Comparison of ENCODE assay signal across 13 cellular contexts in the genomic region with DNA sequence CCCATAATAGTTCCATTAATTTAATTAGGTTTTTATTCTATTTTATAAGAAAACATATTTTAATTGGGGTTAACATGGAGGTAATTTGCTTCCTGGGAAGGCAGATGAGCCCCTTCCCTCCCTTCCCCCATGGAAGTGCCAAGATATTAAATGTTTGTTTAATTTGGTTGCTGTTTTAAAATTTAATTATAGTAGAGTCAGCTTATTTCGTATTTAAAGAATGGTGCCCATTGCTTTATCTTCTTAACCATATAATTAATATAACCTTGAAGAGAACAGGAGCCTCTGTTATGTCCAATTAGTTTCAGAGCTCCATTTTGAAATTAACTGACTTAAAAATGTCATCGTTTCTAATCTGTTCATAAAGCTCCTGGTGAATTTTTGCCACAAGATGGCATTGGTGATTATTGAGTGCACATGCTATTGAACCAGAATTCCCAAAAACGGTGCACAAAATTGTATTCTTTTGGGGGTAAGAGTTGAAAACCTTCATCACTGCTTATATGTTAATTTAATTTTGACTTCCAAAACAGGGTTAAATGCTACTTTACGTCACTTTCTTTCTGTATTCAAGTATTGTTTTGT. TPM values are rescaled to one million over a fixed set of nuclear protein-coding genes. Genes with fewer than 3 reads are reported as not detected.
DNase-seq lines count a peak whose midpoint lies in the region; FAIRE-seq and TF ChIP-seq lines count a peak whose summit lies in the region.
"Had no signal": no experiment of that assay in that cellular context is flagged by ENCODE, and none has a peak within 500 bp of the region (broad histone marks: within the 10 kb centered on the region; RNA-seq: fewer than 3 reads in every experiment).

No MANE protein-coding gene starts in this region.

- H3F3A ChIP-seq in neural progenitor cell (ENCODE audit: low read depth): no peaks in the 10 kb centered on the region

- H3K4me1 Mint-ChIP-seq in neural progenitor cell (peaks cover 2% of the 10 kb centered on the region), endothelial cell (ENCODE audit: unreplicated experiment) (peaks cover 7% of the 10 kb centered on the region)
- H3K4me1 Mint-ChIP-seq in CD8-positive, alpha-beta memory T cell: peaks cover 10 to 19% (median 16%) of the 10 kb centered on the region in 3 donors

- no peak for DNase-seq in D721Med (ENCODE audit: insufficient read length, low spot score)
- DNase-seq in NCI-H446 treated with DMSO at 0.1 percent for 48 hours (lab: John Stamatoyannopoulos, UW): peak; percentile 5
- no peak for DNase-seq in dorsolateral prefrontal cortex
- DNase-seq in neural progenitor cell (ENCODE audit: low spot score): no peak
- no peak for DNase-seq in endothelial cell (ENCODE audit: low spot score)
- DNase-seq in CD8-positive, alpha-beta memory T cell: no peak
- DNase-seq in substantia nigra (lab: John Stamatoyannopoulos, UW): no peak
- DNase-seq in NCI-H1436 (lab: John Stamatoyannopoulos, UW): no peak
- DNase-seq: activated CD8-positive, alpha-beta memory T cell treated with anti-CD3 and anti-CD28 coated beads, Interleukin-2, amount 10 ng/mL, durations not matched to agents 7 days and 5 days; DMS153; MM.1S; naive thymus-derived CD4-positive, alpha-beta T cell had no signal

- intact Hi-C loops in dorsolateral prefrontal cortex (cut with DNase I): no loop called here

- no peak overlapping the region for H3K9ac ChIP-seq in neural progenitor cell

- POLR2A ChIA-PET in CD8-positive, alpha-beta memory T cell (lab: Charles Lee): no interaction called here

- H3K4me2 ChIP-seq in neural progenitor cell: no peak overlapping the region

- H3K36me3 ChIP-seq in neural progenitor cell: no peaks in the 10 kb centered on the region
- no peaks in the 10 kb centered on the region for H3K36me3 ChIP-seq in CD8-positive, alpha-beta memory T cell (ENCODE audit: insufficient read depth, low read length)

- H3K4me3 Mint-ChIP-seq in neural progenitor cell (no peak overlapping the region), endothelial cell (ENCODE audit: unreplicated experiment) (no peak overlapping the region)
- H3K4me3 Mint-ChIP-seq in CD8-positive, alpha-beta memory T cell: no peak overlapping the region
- H3K4me3 Mint-ChIP-seq: activated CD8-positive, alpha-beta memory T cell treated with anti-CD3 and anti-CD28 coated beads, Interleukin-2, amount 10 ng/mL, durations not matched to agents 7 days and 5 days; naive thymus-derived CD4-positive, alpha-beta T cell had no signal

- H2AFZ ChIP-seq in neural progenitor cell (replicated peaks): no peak overlapping the region

- H3K79me2 ChIP-seq in neural progenitor cell (ENCODE audit: low read depth): peaks cover 33% of the 10 kb centered on the region

- peaks cover 7% of the 10 kb centered on the region for H3K4me1 ChIP-seq in neural progenitor cell
- H3K4me1 ChIP-seq in CD8-positive, alpha-beta memory T cell (ENCODE audit: insufficient read depth, low read length): no peaks in the 10 kb centered on the region

- H3K9me3 Mint-ChIP-seq in neural progenitor cell (no peaks in the 10 kb centered on the region), endothelial cell (ENCODE audit: unreplicated experiment) (no peaks in the 10 kb centered on the region)
- H3K9me3 Mint-ChIP-seq in CD8-positive, alpha-beta memory T cell: no peaks in the 10 kb centered on the region
- H3K9me3 Mint-ChIP-seq: naive thymus-derived CD4-positive, alpha-beta T cell had no signal

- no peak overlapping the region for H3K27ac ChIP-seq in dorsolateral prefrontal cortex
- H3K27ac ChIP-seq in neural progenitor cell: no peak overlapping the region
- no peak overlapping the region for H3K27ac ChIP-seq in CD8-positive, alpha-beta memory T cell (ENCODE audit: low read depth, low read length)
- no peak overlapping the region for H3K27ac ChIP-seq in substantia nigra (ENCODE audit: low read depth, low read length, poor library complexity, severe bottlenecking)

- TF ChIP-seq CTCF in D721Med (IDR thresholded peaks at IDR 0.05; ENCODE audit: insufficient read depth, missing control alignments) (peak; percentile 26), dorsolateral prefrontal cortex (IDR thresholded peaks at IDR 0.05 in 54 of 56, conservative IDR thresholded peaks at IDR 0.05 in 2 of 56; ENCODE audit: low read depth in 1 of 56, partially characterized antibody in 56 of 56) (peak in 53 of 56 donors; percentile 11 to 68 (median 43)), neural progenitor cell (IDR thresholded peaks at IDR 0.05) (peak; percentile 17), endothelial cell (IDR thresholded peaks at IDR 0.05; ENCODE audit: unreplicated experiment) (no peak)

- FAIRE-seq in D721Med (lab: Jason Lieb, UNC): no peak
- FAIRE-seq: GM12892 had no signal

- no peak overlapping the region for H3K4me3 ChIP-seq in dorsolateral prefrontal cortex
- no peak overlapping the region for H3K4me3 ChIP-seq in neural progenitor cell
- no peak overlapping the region for H3K4me3 ChIP-seq in CD8-positive, alpha-beta memory T cell (ENCODE audit: low read length)

- no peaks in the 10 kb centered on the region for H3K9me3 ChIP-seq in neural progenitor cell (ENCODE audit: low read depth)
- no peaks in the 10 kb centered on the region for H3K9me3 ChIP-seq in CD8-positive, alpha-beta memory T cell (ENCODE audit: low read length)

- H3K27me3 ChIP-seq in dorsolateral prefrontal cortex: no peaks in the 10 kb centered on the region
- no peaks in the 10 kb centered on the region for H3K27me3 ChIP-seq in neural progenitor cell
- H3K27me3 ChIP-seq in CD8-positive, alpha-beta memory T cell (ENCODE audit: insufficient read depth, low read length, poor library complexity, severe bottlenecking): no peaks in the 10 kb centered on the region

- H3K27me3 Mint-ChIP-seq in neural progenitor cell (ENCODE audit: insufficient read depth, low read depth): no peaks in the 10 kb centered on the region
- no peaks in the 10 kb centered on the region for H3K27me3 Mint-ChIP-seq in endothelial cell (ENCODE audit: unreplicated experiment)
- H3K27me3 Mint-ChIP-seq in CD8-positive, alpha-beta memory T cell: no peaks in the 10 kb centered on the region
- H3K27me3 Mint-ChIP-seq: activated CD8-positive, alpha-beta memory T cell treated with anti-CD3 and anti-CD28 coated beads, Interleukin-2, amount 10 ng/mL, durations not matched to agents 7 days and 5 days; naive thymus-derived CD4-positive, alpha-beta T cell had no signal

- no peak overlapping the region for H3K27ac Mint-ChIP-seq in neural progenitor cell
- no peak overlapping the region for H3K27ac Mint-ChIP-seq in endothelial cell (ENCODE audit: unreplicated experiment)
- H3K27ac Mint-ChIP-seq in CD8-positive, alpha-beta memory T cell: no peak overlapping the region
- H3K27ac Mint-ChIP-seq: activated CD8-positive, alpha-beta memory T cell treated with anti-CD3 and anti-CD28 coated beads, Interleukin-2, amount 10 ng/mL, durations not matched to agents 7 days and 5 days had no signal

- H3K36me3 Mint-ChIP-seq in neural progenitor cell: peaks cover 3% of the 10 kb centered on the region
- H3K36me3 Mint-ChIP-seq in endothelial cell (ENCODE audit: low read depth, unreplicated experiment): peaks cover 3% of the 10 kb centered on the region
- peaks cover 6 to 9% (median 8%) of the 10 kb centered on the region in 3 donors for H3K36me3 Mint-ChIP-seq in CD8-positive, alpha-beta memory T cell

- CTCF ChIA-PET in CD8-positive, alpha-beta memory T cell (lab: Charles Lee): interaction anchor here (1.3 kb wide), 1 partner anchor 19 kb away, joined by 3 read pairs; no protein-coding TSS in a partner anchor

- peaks cover 8% of the 10 kb centered on the region for H4K20me1 ChIP-seq in neural progenitor cell (ENCODE audit: low read depth)

RNA-seq across cellular contexts. Expression of a gene that starts 26.0 kb away (rescaled TPM):
- total RNA-seq in dorsolateral prefrontal cortex (10 to 100 TPM; 32.2 to 63.0 (median 45.7) TPM), neural progenitor cell (ENCODE audit: low replicate concordance) (25.8 and 26.6 TPM in 2 replicates), endothelial cell (ENCODE audit: unreplicated experiment) (28.8 TPM)
- 10 to 100 TPM; 18.7 to 19.2 TPM for total RNA-seq in CD8-positive, alpha-beta memory T cell
- 2.2 TPM for polyA plus RNA-seq in CD8-positive, alpha-beta memory T cell

RNA-seq across cellular contexts. Expression of a gene that starts 45.2 kb away (rescaled TPM):
- 10 to 100 TPM; 10.8 to 23.0 (median 15.9) TPM for total RNA-seq in dorsolateral prefrontal cortex
- 26.9 and 32.3 TPM in 2 replicates for total RNA-seq in neural progenitor cell (ENCODE audit: low replicate concordance)
- total RNA-seq in endothelial cell (ENCODE audit: unreplicated experiment): 29.3 TPM
- total RNA-seq in CD8-positive, alpha-beta memory T cell: 10 to 100 TPM; 27.4 to 28.0 TPM
- 10.5 TPM for polyA plus RNA-seq in CD8-positive, alpha-beta memory T cell
